8 cellular contexts compared by ENCODE assay signal in genomic region chr17:78925234-78925633, GRCh38. TPM values are rescaled to one million over a fixed set of nuclear protein-coding genes. Genes with fewer than 3 reads are reported as not detected.
A peak's percentile ranks its signal among the peaks of the same experiment; 100 is the strongest.
DNase-seq lines count a peak whose midpoint lies in the region; ATAC-seq, FAIRE-seq and TF ChIP-seq lines count a peak whose summit lies in the region.

TSS of gene TIMP2 (minus strand) at chr17:78925387. CDS start at chr17:78925088, 299 bp downstream.

- no peaks in the 10 kb centered on the region for H3K36me3 ChIP-seq in keratinocyte (ENCODE audit: control insufficient read depth in 2 of 2, extremely low read depth in 1 of 2, insufficient read depth in 2 of 2, low read length in 2 of 2)

- H3K27ac ChIP-seq in keratinocyte (ENCODE audit: control insufficient read depth, insufficient read depth, low read length), result no peak within 1 kb of the TSS

- peak within 1 kb of the TSS; percentile 73 for H3K4me2 ChIP-seq in keratinocyte (ENCODE audit: control insufficient read depth, extremely low read depth, insufficient read depth, low read depth, low read length)

- H3K9me1 ChIP-seq in keratinocyte (ENCODE audit: control insufficient read depth, extremely low read depth, insufficient read depth, low read length), result no peaks in the 10 kb centered on the region

- no peaks in the 10 kb centered on the region for H4K20me1 ChIP-seq in keratinocyte (ENCODE audit: control insufficient read depth, extremely low read depth, insufficient read depth, low read length)

- H3K9ac ChIP-seq in keratinocyte (ENCODE audit: control insufficient read depth, extremely low read depth, insufficient read depth, low read length), result no peak within 1 kb of the TSS

- H3K4me1 ChIP-seq in keratinocyte (ENCODE audit: control insufficient read depth, extremely low read depth, insufficient read depth, low read length), result peaks cover 7% of the 10 kb centered on the region

- TF ChIP-seq CTCF in GM13976 (IDR thresholded peaks at IDR 0.05; ENCODE audit: borderline replicate concordance, control extremely low read depth, extremely low read depth, insufficient read depth, missing control alignments) (no peak), keratinocyte (optimal IDR thresholded peaks at IDR 0.05 in 1 of 3, IDR thresholded peaks at IDR 0.05 in 1 of 3, conservative IDR thresholded peaks at IDR 0.05 in 1 of 3; ENCODE audit: extremely low read depth in 1 of 3, insufficient read depth in 2 of 3, low read length in 3 of 3) (peak in 2 of 3 experiments; percentile 15 to 33)

- dilution Hi-C loops in keratinocyte (cut with MboI; ENCODE audit: extremely low pct_ligation_motif_present, low sequenced_read_pairs), result no loop called here

- peak; percentile 81 for DNase-seq in GM13976 (ENCODE audit: low spot score)
- DNase-seq in NCI-H2196 (lab: John Stamatoyannopoulos, UW; ENCODE audit: unreplicated experiment), result peak; percentile 93
- peak; percentile 53 for DNase-seq in activated CD4-positive, CD25-positive, alpha-beta regulatory T cell treated with anti-CD3 and anti-CD28 coated beads, Interleukin-2, amount 50 U/mL, for 72 hours
- DNase-seq in central memory CD8-positive, alpha-beta T cell (ENCODE audit: low spot score in 2 of 2), result peak in 1 of 2 donors; percentile 31
- no peak for DNase-seq in keratinocyte (ENCODE audit: low read depth, low spot score)
- DNase-seq in stimulated activated CD4-positive, alpha-beta T cell treated with anti-CD3 and anti-CD28 coated beads, Interleukin-12 subunit alpha, Interleukin-12 subunit beta, amount 100 ng/mL, for 24 hours (ENCODE audit: low read depth in 2 of 2), result peak; percentile 19 to 44

- H3K27me3 Mint-ChIP-seq in central memory CD8-positive, alpha-beta T cell, result peaks cover 68% of the 10 kb centered on the region

- H3K9me3 Mint-ChIP-seq in central memory CD8-positive, alpha-beta T cell, result no peaks in the 10 kb centered on the region

- no peaks in the 10 kb centered on the region for H3K9me3 ChIP-seq in keratinocyte (ENCODE audit: control insufficient read depth, low read depth, low read length)

- H3K4me3 ChIP-seq in keratinocyte (ENCODE audit: control insufficient read depth in 2 of 3, extremely low read depth in 1 of 3, insufficient read depth in 2 of 3, low read depth in 1 of 3, low read length in 3 of 3), result peak within 1 kb of the TSS; percentile 44 to 55 (median 44)

- ATAC-seq in central memory CD8-positive, alpha-beta T cell (replicated peaks; ENCODE audit: extremely low read depth, poor library complexity, severe bottlenecking), result peak; percentile 53
- ATAC-seq in HG03108 (IDR thresholded peaks at IDR 0.05; ENCODE audit: unreplicated experiment) (no peak), GM18519 (IDR thresholded peaks at IDR 0.05; ENCODE audit: low FRiP score, unreplicated experiment) (no peak)

- H3K36me3 Mint-ChIP-seq in central memory CD8-positive, alpha-beta T cell (ENCODE audit: insufficient read depth), result peaks cover 2% of the 10 kb centered on the region

- no peak for FAIRE-seq in keratinocyte (lab: Jason Lieb, UNC)

- H3K79me2 ChIP-seq in keratinocyte (ENCODE audit: control insufficient read depth, insufficient read depth, low read length), result no peaks in the 10 kb centered on the region

- in situ Hi-C loops in GM13976 (cut with MboI; ENCODE audit: low sequenced_read_pairs, unreplicated experiment), result no loop called here

- H3K4me1 Mint-ChIP-seq in central memory CD8-positive, alpha-beta T cell, result peaks cover 5% of the 10 kb centered on the region

- H3K27me3 ChIP-seq in keratinocyte (ENCODE audit: control insufficient read depth, extremely low read depth, insufficient read depth, low read length), result peaks cover 33% of the 10 kb centered on the region

- no peak within 1 kb of the TSS for H2AFZ ChIP-seq in keratinocyte (ENCODE audit: control insufficient read depth, low read length)

- H3K27ac Mint-ChIP-seq in central memory CD8-positive, alpha-beta T cell (ENCODE audit: low read depth), result no peak within 1 kb of the TSS

- peak within 1 kb of the TSS; percentile 71 for H3K4me3 Mint-ChIP-seq in central memory CD8-positive, alpha-beta T cell

RNA-seq across cellular contexts. Expression of gene TIMP2, which starts in this region (rescaled TPM):
- polyA plus RNA-seq in keratinocyte, result 1.2 to 5.7 TPM (median 2.3 TPM) in 3 replicates
- polyA plus RNA-seq in keratinocyte (2011; ENCODE audit: low read depth), result 37.8 TPM
- polyA plus RNA-seq in keratinocyte (2011; cell fraction: cytosol; rRNA removed), result 6.4 and 7.2 TPM in 2 replicates
- 20.7 and 20.9 TPM in 2 replicates for polyA plus RNA-seq in keratinocyte (2011; cell fraction: nucleus; rRNA removed)
- 5.5 and 31.7 TPM in 2 replicates for polyA plus RNA-seq in keratinocyte (2012; ENCODE audit: low replicate concordance)
- polyA minus RNA-seq in keratinocyte, result 2.7 to 5.9 TPM (median 4.7 TPM) in 3 replicates
- 5.0 TPM for polyA minus RNA-seq in keratinocyte (2011; cell fraction: cytosol; rRNA and poly(A)+ RNA removed)
- polyA minus RNA-seq in keratinocyte (2011; cell fraction: nucleus; rRNA and poly(A)+ RNA removed), result 9.7 and 14.5 TPM in 2 replicates
